Comparison of ENCODE assay signal across 1 cellular context in genomic region chr3:110106805-110107204, GRCh38.
A peak's percentile ranks its signal among the peaks of the same experiment; 100 is the strongest.
TF ChIP-seq lines count a peak whose summit lies in the region.

No MANE protein-coding gene starts in this region.

TF ChIP-seq in IMR-90, 13 proteins besides CTCF, POLR2A, EP300 and RAD21:
- TF ChIP-seq USF2 (IDR thresholded peaks at IDR 0.05; ENCODE audit: low read depth, low read length) (no peak), RCOR1 (IDR thresholded peaks at IDR 0.05; ENCODE audit: insufficient replicate concordance, low read length) (no peak), MXI1 (IDR thresholded peaks at IDR 0.05; ENCODE audit: borderline replicate concordance, low read depth, low read length) (no peak), MAFK (IDR thresholded peaks at IDR 0.05; ENCODE audit: low read depth, low read length) (no peak), ELK1 (IDR thresholded peaks at IDR 0.05; ENCODE audit: borderline replicate concordance, low read depth, low read length) (no peak), BHLHE40 (IDR thresholded peaks at IDR 0.05; ENCODE audit: low read depth, low read length) (no peak), CEBPB (IDR thresholded peaks at IDR 0.05; ENCODE audit: low read depth, low read length) (0 out of 2 replicates have a peak, but pooled peaks have one; percentile 4), CHD1 (IDR thresholded peaks at IDR 0.05; ENCODE audit: low read depth, low read length) (no peak)
